Comparison of ENCODE assay signal across 7 cellular contexts in genomic region chr1:4261327-4261726, GRCh38.
"Had no signal": no experiment of that assay in that cellular context is flagged by ENCODE, and none has a peak within 500 bp of the region (broad histone marks: within the 10 kb centered on the region; RNA-seq: fewer than 3 reads in every experiment).

No MANE protein-coding gene starts in this region.

- ATAC-seq: K562 had no signal

- DNase-seq: IMR-90, KBM-7, KG1 had no signal

- H3K27ac ChIP-seq: HL-60 had no signal

- FAIRE-seq: HTR-8/SVneo, K562 had no signal

- H3K4me3 ChIP-seq: K562 had no signal

- H3K27ac Mint-ChIP-seq: IgD-negative memory B cell had no signal
